ENCODE assay signal across 9 cellular contexts in genomic region chr15:101168463-101168824, GRCh38.
DNase-seq lines count a peak whose midpoint lies in the region; ATAC-seq, FAIRE-seq and TF ChIP-seq lines count a peak whose summit lies in the region.
"Had no signal": no experiment of that assay in that cellular context is flagged by ENCODE, and none has a peak within 500 bp of the region (broad histone marks: within the 10 kb centered on the region; RNA-seq: fewer than 3 reads in every experiment).

No MANE protein-coding gene starts in this region.

- H3K9me1 ChIP-seq in K562 (ENCODE audit: control insufficient read depth, insufficient read depth, low read length), result no peaks in the 10 kb centered on the region

- TF ChIP-seq POLR2A in K562 (conservative IDR thresholded peaks at IDR 0.05) (no peak), lower leg skin (IDR thresholded peaks at IDR 0.05) (no peak), upper lobe of left lung (IDR thresholded peaks at IDR 0.05) (no peak)

- TF ChIP-seq RAD21 in K562 (CRISPR knock-in tag; conservative IDR thresholded peaks at IDR 0.05 in 1 of 2, IDR thresholded peaks at IDR 0.05 in 1 of 2), result no peak

- POLR2A ChIA-PET in K562 (lab: Yijun Ruan, JAX), result interaction anchor here (0.7 to 2.0 kb wide), 6 partner anchors 10 to 26 kb away, joined by 3 to 6 read pairs (median 4); no protein-coding TSS in a partner anchor

- CTCF ChIA-PET in K562 (lab: Yijun Ruan, JAX; ENCODE audit: low intra/inter-chr PET ratio), result no interaction called here

- peaks cover 21% of the 10 kb centered on the region for H3K36me3 Mint-ChIP-seq in activated T-cell treated with anti-CD3 and anti-CD28 coated beads, Interleukin-2, amount 50 U/mL, for 24 hours (ENCODE audit: low read depth)
- peaks cover 2% of the 10 kb centered on the region for H3K36me3 Mint-ChIP-seq in activated T-cell treated with anti-CD3 and anti-CD28 coated beads, Interleukin-2, amount 50 U/mL, for 4 hours (ENCODE audit: insufficient read depth)

- H3K27me3 ChIP-seq in K562 (ENCODE audit: control insufficient read depth in 2 of 2, insufficient read depth in 2 of 2, low read length in 2 of 2) (no peaks in the 10 kb centered on the region), upper lobe of left lung (no peaks in the 10 kb centered on the region)

- no TSS peak for BruUV-seq in K562 (replicated peaks; lab: Mats Ljungman, UMichigan)

- in situ Hi-C loops in K562 (cut with MboI), result no loop called here

- 0 out of 2 replicates have a peak overlapping the region, but pooled peaks have one; percentile 92 for H2AFZ ChIP-seq in K562 (ENCODE audit: low read depth, low read length)

- H3K4me1 Mint-ChIP-seq in activated T-cell treated with anti-CD3 and anti-CD28 coated beads, Interleukin-2, amount 50 U/mL, for 24 hours (ENCODE audit: low read depth), result peaks cover 39% of the 10 kb centered on the region
- H3K4me1 Mint-ChIP-seq in activated T-cell treated with anti-CD3 and anti-CD28 coated beads, Interleukin-2, amount 50 U/mL, for 4 hours (ENCODE audit: low read depth), result peaks cover 25% of the 10 kb centered on the region

- peak overlapping the region; percentile 93 for H3K27ac Mint-ChIP-seq in activated T-cell treated with anti-CD3 and anti-CD28 coated beads, Interleukin-2, amount 50 U/mL, for 24 hours

- peaks cover 27 to 30% of the 10 kb centered on the region in 2 experiments for H3K4me1 ChIP-seq in K562 (replicated peaks in 1 of 2; ENCODE audit: control insufficient read depth in 2 of 2, insufficient read depth in 2 of 2, low read length in 2 of 2)
- peaks cover 38 to 57% (median 49%) of the 10 kb centered on the region in 4 donors for H3K4me1 ChIP-seq in upper lobe of left lung

- no peaks in the 10 kb centered on the region for H4K20me1 ChIP-seq in K562 (replicated peaks; ENCODE audit: control insufficient read depth, insufficient read depth, low read length)

- no peaks in the 10 kb centered on the region for H3K79me2 ChIP-seq in K562 (ENCODE audit: control insufficient read depth, insufficient read depth, low read length)

- peaks cover 30% of the 10 kb centered on the region for H3K9me3 Mint-ChIP-seq in activated T-cell treated with anti-CD3 and anti-CD28 coated beads, Interleukin-2, amount 50 U/mL, for 24 hours
- peaks cover 35% of the 10 kb centered on the region for H3K9me3 Mint-ChIP-seq in activated T-cell treated with anti-CD3 and anti-CD28 coated beads, Interleukin-2, amount 50 U/mL, for 4 hours

- H3K4me3 ChIP-seq in K562 (no peak overlapping the region), lower leg skin (ENCODE audit: low read depth, poor library complexity, severe bottlenecking) (no peak overlapping the region), upper lobe of left lung (peak overlapping the region in 1 of 4 donors; percentile 13)

- peaks cover 12% of the 10 kb centered on the region for H3K9me3 ChIP-seq in K562 (replicated peaks; ENCODE audit: control insufficient read depth, insufficient read depth, low read depth, low read length)
- peaks cover 5 to 13% (median 8%) of the 10 kb centered on the region in 4 donors for H3K9me3 ChIP-seq in upper lobe of left lung

- H3K27me3 Mint-ChIP-seq in activated T-cell treated with anti-CD3 and anti-CD28 coated beads, Interleukin-2, amount 50 U/mL, for 24 hours, result no peaks in the 10 kb centered on the region
- H3K27me3 Mint-ChIP-seq in activated T-cell treated with anti-CD3 and anti-CD28 coated beads, Interleukin-2, amount 50 U/mL, for 4 hours (ENCODE audit: low read depth), result no peaks in the 10 kb centered on the region

- H3K36me3 ChIP-seq in K562 (ENCODE audit: control insufficient read depth, insufficient read depth, low read length) (no peaks in the 10 kb centered on the region), upper lobe of left lung (no peaks in the 10 kb centered on the region)

- TF ChIP-seq EP300 in K562 (IDR thresholded peaks at IDR 0.05; ENCODE audit: low read length) (no peak), upper lobe of left lung (IDR thresholded peaks at IDR 0.05) (no peak)

- FAIRE-seq in K562 (lab: Jason Lieb, UNC), result no peak

- H3K27ac ChIP-seq in K562 (ENCODE audit: extremely low read depth, low read depth, low read length) (peak overlapping the region; percentile 92; the same call in 2 of the 3 replicates), upper lobe of left lung (peak overlapping the region; percentile 84 to 94 (median 88))

- H3K4me2 ChIP-seq in K562 (ENCODE audit: insufficient read depth, low read length), result peak overlapping the region; percentile 75

- 11% methylated on average over 1 of the region's 1 CpG for WGBS in K562 (ENCODE audit: insufficient coverage, low coverage, missing lambda C conversion rate)
- 6 to 13% methylated on average over 1 of the region's 1 CpG for WGBS in lower leg skin, 2 donors
- 13% methylated on average over 1 of the region's 1 CpG; no CpG with 5 or more reads in 1 of the 2 donors for WGBS in upper lobe of left lung, 2 donors

- H3K9ac ChIP-seq in K562 (ENCODE audit: insufficient read depth in 1 of 2, low read depth in 2 of 2, low read length in 2 of 2), result 0 out of 4 replicates have a peak overlapping the region, but pooled peaks of 1 of the 2 experiments have one; percentile 66

- no peak for ATAC-seq in activated T-cell treated with anti-CD3 and anti-CD28 coated beads, Interleukin-2, amount 50 U/mL, for 4 hours
- ATAC-seq in K562 (no peak), upper lobe of left lung (ENCODE audit: low FRiP score in 2 of 2) (peak in 1 of 2 donors; percentile 53)

- H3K4me3 Mint-ChIP-seq in activated T-cell treated with anti-CD3 and anti-CD28 coated beads, Interleukin-2, amount 50 U/mL, for 24 hours, result no peak overlapping the region
- no peak overlapping the region for H3K4me3 Mint-ChIP-seq in activated T-cell treated with anti-CD3 and anti-CD28 coated beads, Interleukin-2, amount 50 U/mL, for 4 hours

- intact Hi-C loops in K562 (cut with micrococcal nuclease) (no loop called here), lower leg skin (cut with DNase I; ENCODE audit: low total_unique reads) (no loop called here)

- DNase-seq in activated T-cell treated with anti-CD3 and anti-CD28 coated beads, Interleukin-2, amount 50 U/mL, for 24 hours, result no peak
- DNase-seq in activated T-cell treated with anti-CD3 and anti-CD28 coated beads, Interleukin-2, amount 50 U/mL, for 4 hours, result no peak
- DNase-seq in K562 (ENCODE audit: extremely low read depth in 1 of 4, low spot score in 3 of 4) (no peak), lower leg skin (ENCODE audit: low spot score in 2 of 2) (peak; percentile 58 to 92), upper lobe of left lung (no peak), NCI-H69 (lab: John Stamatoyannopoulos, UW) (no peak), dedifferentiated amniotic fluid mesenchymal stem cell (ENCODE audit: extremely low spot score) (no peak), NCI-H345 (lab: John Stamatoyannopoulos, UW) (no peak)
- DNase-seq: NCI-H2081 treated with DMSO at 0.1 percent for 48 hours had no signal

- TF ChIP-seq CTCF in K562 (IDR thresholded peaks at IDR 0.05 in 2 of 3, conservative IDR thresholded peaks at IDR 0.05 in 1 of 3; ENCODE audit: insufficient read depth in 2 of 3, low read depth in 1 of 3, low read length in 3 of 3), result no peak
- TF ChIP-seq CTCF in lower leg skin (IDR thresholded peaks at IDR 0.05), result no peak
- no peak for TF ChIP-seq CTCF in upper lobe of left lung (IDR thresholded peaks at IDR 0.05)

TF ChIP-seq in K562, 482 proteins besides CTCF, POLR2A, EP300 and RAD21 (continues in another document):
- TF ChIP-seq ZNF24 (IDR thresholded peaks at IDR 0.05) (0 out of 2 replicates have a peak, but pooled peaks have one; percentile 45), FOSL1 (tag; conservative IDR thresholded peaks at IDR 0.05) (peak; percentile 67), IRF1 (CRISPR knock-in tag; IDR thresholded peaks at IDR 0.05; ENCODE audit: borderline replicate concordance) (no peak), ETS1 (conservative IDR thresholded peaks at IDR 0.05; ENCODE audit: control insufficient read depth, low read depth, low read length) (0 out of 2 replicates have a peak, but pooled peaks have one; percentile 0), CC2D1A (IDR thresholded peaks at IDR 0.05) (0 out of 2 replicates have a peak, but pooled peaks have one; percentile 1), ESRRA (IDR thresholded peaks at IDR 0.05; ENCODE audit: borderline replicate concordance, low read depth) (0 out of 2 replicates have a peak, but pooled peaks have one; percentile 1), NKRF (IDR thresholded peaks at IDR 0.05; ENCODE audit: borderline replicate concordance) (0 out of 2 replicates have a peak, but pooled peaks have one; percentile 11), DMBX1 (CRISPR knock-in tag; IDR thresholded peaks at IDR 0.05; ENCODE audit: borderline replicate concordance) (peak; percentile 11; the same call in 1 of the 2 replicates), PHB (CRISPR knock-in tag; IDR thresholded peaks at IDR 0.05) (no peak)

Comparison
In these comparisons a context has a peak if more than half of its experiments do, and no peak if none do; other contexts are left out.
1. DNase-seq: peak in lower leg skin (2 of 2); none in activated T-cell treated with anti-CD3 and anti-CD28 coated beads, Interleukin-2, amount 50 U/mL, for 24 hours (single experiment), activated T-cell treated with anti-CD3 and anti-CD28 coated beads, Interleukin-2, amount 50 U/mL, for 4 hours (single experiment), K562 (0 of 4), upper lobe of left lung (0 of 2), NCI-H69 (single experiment), dedifferentiated amniotic fluid mesenchymal stem cell (single experiment) and NCI-H345 (single experiment).